27 cellular contexts compared by ENCODE assay signal in genomic region chr2:186733414-186733813, GRCh38. TPM values are rescaled to one million over a fixed set of nuclear protein-coding genes. Genes with fewer than 3 reads are reported as not detected.
"Had no signal": no experiment of that assay in that cellular context is flagged by ENCODE, and none has a peak within 500 bp of the region (broad histone marks: within the 10 kb centered on the region; RNA-seq: fewer than 3 reads in every experiment).

No MANE protein-coding gene starts in this region.

- H3K4me1 ChIP-seq: body of pancreas, gastroesophageal sphincter, heart left ventricle, lower lobe of right lung, sigmoid colon, suprapubic skin, tibial artery had no signal

- DNase-seq: activated B cell treated with CpG ODN at 0.5 μM for 24 hours; activated CD4-positive, alpha-beta T cell treated with anti-CD3 and anti-CD28 coated beads, Interleukin-2, amount 50 U/mL, for 1 hour; activated CD8-positive, alpha-beta T cell treated with anti-CD3 and anti-CD28 coated beads for 36 hours; activated T-cell treated with anti-CD3 and anti-CD28 coated beads, Interleukin-2, amount 50 U/mL, for 48 hours; aorta; body of pancreas; cortex of kidney; effector memory CD8-positive, alpha-beta T cell; heart left ventricle; kidney glomerular epithelial cell; lower lobe of right lung; retina; sigmoid colon; small intestine; stimulated activated CD4-positive, alpha-beta T cell treated with anti-CD3 and anti-CD28 coated beads, Interleukin-4, amount 100 ng/mL, for 24 hours; tibial artery had no signal

- H3K27me3 Mint-ChIP-seq: activated B cell treated with CpG ODN at 0.5 μM for 24 hours; effector memory CD8-positive, alpha-beta T cell; progenitor cell of endocrine pancreas; stimulated activated memory B cell treated with anti-CD40 and anti-IgM and Interleukin-4, amounts not matched to agents 10 μg/mL and 1 μg/mL and 100 μg/mL, for 72 hours had no signal

- H3K27ac Mint-ChIP-seq: activated B cell treated with CpG ODN at 0.5 μM for 24 hours; activated CD8-positive, alpha-beta T cell treated with anti-CD3 and anti-CD28 coated beads for 36 hours; activated naive CD4-positive, alpha-beta T cell treated with anti-CD3 and anti-CD28 coated beads, Interleukin-2, amount 50 U/mL, for 72 hours; activated T-helper 2 cell treated with anti-CD3 and anti-CD28 coated beads, Interferon-gamma antibody, Interleukin-2, Interleukin-4, amounts not matched to agents 10 μg/mL and 5 μg/mL and 100 μg/mL, durations not matched to agents 14 hours and 24 hours and 36 hours; effector memory CD8-positive, alpha-beta T cell; nephron; progenitor cell of endocrine pancreas; stimulated activated memory B cell treated with anti-CD40 and anti-IgM and Interleukin-4, amounts not matched to agents 10 μg/mL and 1 μg/mL and 100 μg/mL, for 72 hours had no signal

- H3K4me3 Mint-ChIP-seq: activated B cell treated with CpG ODN at 0.5 μM for 24 hours; activated CD8-positive, alpha-beta T cell treated with anti-CD3 and anti-CD28 coated beads for 36 hours; effector memory CD8-positive, alpha-beta T cell; nephron; stimulated activated memory B cell treated with anti-CD40 and anti-IgM and Interleukin-4, amounts not matched to agents 10 μg/mL and 1 μg/mL and 100 μg/mL, for 72 hours had no signal

- H3K36me3 ChIP-seq: cardiac muscle cell, gastroesophageal sphincter, lower lobe of right lung, neutrophil, sigmoid colon, tibial artery had no signal

- H3K4me1 Mint-ChIP-seq: activated B cell treated with CpG ODN at 0.5 μM for 24 hours; nephron; stimulated activated memory B cell treated with anti-CD40 and anti-IgM and Interleukin-4, amounts not matched to agents 10 μg/mL and 1 μg/mL and 100 μg/mL, for 72 hours had no signal

- H3K27ac ChIP-seq: body of pancreas, cardiac muscle cell, gastroesophageal sphincter, heart left ventricle, lower lobe of right lung, neutrophil, sigmoid colon, suprapubic skin, tibial artery had no signal

- H3K4me3 ChIP-seq: body of pancreas, cardiac muscle cell, gastroesophageal sphincter, heart left ventricle, lower lobe of right lung, sigmoid colon, suprapubic skin, tibial artery had no signal

- FAIRE-seq: endothelial cell of umbilical vein, small intestine had no signal

- ATAC-seq: activated CD8-positive, alpha-beta T cell treated with anti-CD3 and anti-CD28 coated beads for 36 hours; activated naive CD4-positive, alpha-beta T cell treated with anti-CD3 and anti-CD28 coated beads, Interleukin-2, amount 50 U/mL, for 72 hours; body of pancreas; effector memory CD8-positive, alpha-beta T cell; gastroesophageal sphincter; heart left ventricle; left lobe of liver; stimulated activated memory B cell treated with anti-CD40 and anti-IgM and Interleukin-4, amounts not matched to agents 10 μg/mL and 1 μg/mL and 100 μg/mL, for 72 hours had no signal

- H3K27me3 ChIP-seq: body of pancreas, cardiac muscle cell, gastroesophageal sphincter, heart left ventricle, neutrophil, sigmoid colon, suprapubic skin, tibial artery had no signal

- H3K9me3 Mint-ChIP-seq: activated B cell treated with CpG ODN at 0.5 μM for 24 hours; activated CD8-positive, alpha-beta T cell treated with anti-CD3 and anti-CD28 coated beads for 36 hours; activated naive CD4-positive, alpha-beta T cell treated with anti-CD3 and anti-CD28 coated beads, Interleukin-2, amount 50 U/mL, for 72 hours; activated T-helper 2 cell treated with anti-CD3 and anti-CD28 coated beads, Interferon-gamma antibody, Interleukin-2, Interleukin-4, amounts not matched to agents 10 μg/mL and 5 μg/mL and 100 μg/mL, durations not matched to agents 14 hours and 24 hours and 36 hours; effector memory CD8-positive, alpha-beta T cell; nephron had no signal

RNA-seq across cellular contexts. Expression of gene FAM171B, which starts 39.6 kb away (rescaled TPM):
- total RNA-seq: activated B cell treated with CpG ODN at 0.5 μM for 24 hours had no signal
